In the genomic region with DNA sequence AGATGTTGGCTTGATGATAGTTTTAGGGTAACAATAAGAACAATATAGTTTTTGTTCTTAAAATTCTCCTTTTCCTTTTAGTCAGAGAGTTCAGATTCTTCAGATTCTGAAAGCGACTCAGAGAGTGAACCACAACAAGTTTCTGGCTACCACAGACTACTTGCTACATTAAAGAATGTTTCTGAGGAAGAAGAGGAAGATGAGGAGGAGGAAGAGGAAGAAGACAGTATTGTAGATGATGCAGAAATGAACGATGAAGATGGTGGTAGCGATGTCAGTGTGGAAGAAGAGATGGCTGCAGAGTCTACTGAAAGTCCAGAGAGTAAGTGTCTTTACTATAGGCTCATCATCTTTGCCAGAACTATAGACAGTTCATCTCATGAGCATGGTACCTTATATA, we compare ENCODE assay signal across 14 cellular contexts.
DNase-seq lines count a peak whose midpoint lies in the region.
"Had no signal": no experiment of that assay in that cellular context is flagged by ENCODE, and none has a peak within 500 bp of the region (broad histone marks: within the 10 kb centered on the region; RNA-seq: fewer than 3 reads in every experiment).

No MANE protein-coding gene starts in this region.

- no peak for DNase-seq in activated naive CD4-positive, alpha-beta T cell treated with anti-CD3 and anti-CD28 coated beads, Interleukin-2, amount 10 ng/mL, durations not matched to agents 7 days and 5 days
- no peak for DNase-seq in SK-N-MC (ENCODE audit: low read depth, low spot score)
- DNase-seq in epithelial cell of prostate (ENCODE audit: low read depth, low spot score): no peak
- DNase-seq in stimulated activated CD4-positive, alpha-beta T cell treated with anti-CD3 and anti-CD28 coated beads, Interleukin-4, amount 100 ng/mL, for 1 hour: no peak
- no peak for DNase-seq in NCI-H345 treated with DMSO at 0.1 percent for 48 hours (lab: John Stamatoyannopoulos, UW; ENCODE audit: unreplicated experiment)
- no peak for DNase-seq in DMS153 treated with DMSO at 0.1 percent for 48 hours (lab: John Stamatoyannopoulos, UW; ENCODE audit: unreplicated experiment)
- DNase-seq: KG1, NCI-H1092, NCI-H1694, NCI-H2107, NCI-H446, NCI-H748 treated with DMSO at 0.1 percent for 48 hours had no signal

- H3K27ac ChIP-seq in SK-N-MC (no peak overlapping the region), epithelial cell of prostate (peak overlapping the region; percentile 99)
- H3K27ac ChIP-seq: BLaER1 had no signal

- H3K4me3 ChIP-seq in SK-N-MC: no peak overlapping the region
- H3K4me3 ChIP-seq: BLaER1 had no signal

- CTCF ChIA-PET in activated naive CD4-positive, alpha-beta T cell treated with anti-CD3 and anti-CD28 coated beads, Interleukin-2, amount 10 ng/mL, durations not matched to agents 7 days and 5 days (lab: Charles Lee): no interaction called here

- peaks cover 23% of the 10 kb centered on the region for H3K36me3 Mint-ChIP-seq in activated naive CD4-positive, alpha-beta T cell treated with anti-CD3 and anti-CD28 coated beads, Interleukin-2, amount 50 U/mL, for 24 hours
- H3K36me3 Mint-ChIP-seq in activated naive CD4-positive, alpha-beta T cell treated with anti-CD3 and anti-CD28 coated beads, Interleukin-2, amount 10 ng/mL, durations not matched to agents 7 days and 5 days: peaks cover 42% of the 10 kb centered on the region

- no peaks in the 10 kb centered on the region for H3K9me3 Mint-ChIP-seq in activated naive CD4-positive, alpha-beta T cell treated with anti-CD3 and anti-CD28 coated beads, Interleukin-2, amount 50 U/mL, for 24 hours
- H3K9me3 Mint-ChIP-seq in activated naive CD4-positive, alpha-beta T cell treated with anti-CD3 and anti-CD28 coated beads, Interleukin-2, amount 10 ng/mL, durations not matched to agents 7 days and 5 days: no peaks in the 10 kb centered on the region

- H3K4me3 Mint-ChIP-seq in activated naive CD4-positive, alpha-beta T cell treated with anti-CD3 and anti-CD28 coated beads, Interleukin-2, amount 50 U/mL, for 24 hours: peak overlapping the region; percentile 0
- H3K4me3 Mint-ChIP-seq in activated naive CD4-positive, alpha-beta T cell treated with anti-CD3 and anti-CD28 coated beads, Interleukin-2, amount 10 ng/mL, durations not matched to agents 7 days and 5 days: no peak overlapping the region

- H3K36me3 ChIP-seq in SK-N-MC (ENCODE audit: insufficient read depth, low read length): peaks cover 52% of the 10 kb centered on the region

- no peak overlapping the region for H3K27ac Mint-ChIP-seq in activated naive CD4-positive, alpha-beta T cell treated with anti-CD3 and anti-CD28 coated beads, Interleukin-2, amount 50 U/mL, for 24 hours
- no peak overlapping the region for H3K27ac Mint-ChIP-seq in activated naive CD4-positive, alpha-beta T cell treated with anti-CD3 and anti-CD28 coated beads, Interleukin-2, amount 10 ng/mL, durations not matched to agents 7 days and 5 days

- H3K4me1 Mint-ChIP-seq in activated naive CD4-positive, alpha-beta T cell treated with anti-CD3 and anti-CD28 coated beads, Interleukin-2, amount 50 U/mL, for 24 hours: peaks cover 60% of the 10 kb centered on the region
- peaks cover 32% of the 10 kb centered on the region for H3K4me1 Mint-ChIP-seq in activated naive CD4-positive, alpha-beta T cell treated with anti-CD3 and anti-CD28 coated beads, Interleukin-2, amount 10 ng/mL, durations not matched to agents 7 days and 5 days

- H3K9me3 ChIP-seq in SK-N-MC (ENCODE audit: low read depth, low read length): no peaks in the 10 kb centered on the region
- H3K9me3 ChIP-seq: BLaER1 had no signal

- H3K9ac ChIP-seq in SK-N-MC (ENCODE audit: insufficient read length): peak overlapping the region; percentile 16
- H3K9ac ChIP-seq: BLaER1 had no signal

- H3K27me3 Mint-ChIP-seq in activated naive CD4-positive, alpha-beta T cell treated with anti-CD3 and anti-CD28 coated beads, Interleukin-2, amount 50 U/mL, for 24 hours: no peaks in the 10 kb centered on the region
- H3K27me3 Mint-ChIP-seq in activated naive CD4-positive, alpha-beta T cell treated with anti-CD3 and anti-CD28 coated beads, Interleukin-2, amount 10 ng/mL, durations not matched to agents 7 days and 5 days: peaks cover 6% of the 10 kb centered on the region
